In genomic region chr2:20631617-20632307, GRCh38 we compare ENCODE assay signal across 19 cellular contexts. TPM values are rescaled to one million over a fixed set of nuclear protein-coding genes. Genes with fewer than 3 reads are reported as not detected.
"Had no signal": no experiment of that assay in that cellular context is flagged by ENCODE, and none has a peak within 500 bp of the region (broad histone marks: within the 10 kb centered on the region; RNA-seq: fewer than 3 reads in every experiment).

No MANE protein-coding gene starts in this region.

- DNase-seq: activated CD4-positive, alpha-beta memory T cell treated with anti-CD3 and anti-CD28 coated beads, Interleukin-2, amount 10 ng/mL, durations not matched to agents 7 days and 5 days; activated CD4-positive, alpha-beta T cell treated with anti-CD3 and anti-CD28 coated beads for 4 hours; activated naive CD4-positive, alpha-beta T cell treated with anti-CD3 and anti-CD28 coated beads, Interleukin-2, amount 10 ng/mL, durations not matched to agents 7 days and 5 days; activated T-cell treated with anti-CD3 and anti-CD28 coated beads, Interleukin-2, amount 50 U/mL, for 24 hours; adrenal gland; central memory CD4-positive, alpha-beta T cell; effector CD8-positive, alpha-beta T cell; naive thymus-derived CD8-positive, alpha-beta T cell; stimulated activated CD4-positive, alpha-beta T cell treated with anti-CD3 and anti-CD28 coated beads, Interleukin-2, amount 100 ng/mL, for 48 hours; T-helper 17 cell had no signal

- H3K4me3 ChIP-seq: adrenal gland, coronary artery, mucosa of descending colon, tibial nerve had no signal

- FAIRE-seq: endothelial cell of umbilical vein had no signal

- H3K9me3 ChIP-seq: adrenal gland, mucosa of descending colon, neutrophil, tibial nerve had no signal

- H2AFZ ChIP-seq: parathyroid adenoma had no signal

- H3K27ac ChIP-seq: adrenal gland, foreskin keratinocyte, neutrophil, parathyroid adenoma had no signal

- H3K27me3 ChIP-seq: adrenal gland, foreskin keratinocyte, neutrophil, tibial nerve had no signal

- ATAC-seq: mucosa of descending colon; naive thymus-derived CD8-positive, alpha-beta T cell; SK-N-SH treated with all-trans-retinoic acid at 6 μM for 48 hours; stimulated activated memory B cell treated with anti-CD40 and anti-IgM and Interleukin-4, amounts not matched to agents 10 μg/mL and 1 μg/mL and 100 μg/mL, for 72 hours; T-helper 17 cell had no signal

- H3K36me3 ChIP-seq: adrenal gland had no signal

- H3K9ac ChIP-seq: parathyroid adenoma had no signal

RNA-seq across cellular contexts. Expression of gene GDF7, which starts 35.2 kb away (rescaled TPM):
- total RNA-seq: activated CD4-positive, alpha-beta memory T cell treated with anti-CD3 and anti-CD28 coated beads, Interleukin-2, amount 10 ng/mL, durations not matched to agents 7 days and 5 days; foreskin keratinocyte; naive thymus-derived CD8-positive, alpha-beta T cell had no signal
- polyA plus RNA-seq: foreskin keratinocyte had no signal
